ENCODE assay signal across 16 cellular contexts in the genomic region with DNA sequence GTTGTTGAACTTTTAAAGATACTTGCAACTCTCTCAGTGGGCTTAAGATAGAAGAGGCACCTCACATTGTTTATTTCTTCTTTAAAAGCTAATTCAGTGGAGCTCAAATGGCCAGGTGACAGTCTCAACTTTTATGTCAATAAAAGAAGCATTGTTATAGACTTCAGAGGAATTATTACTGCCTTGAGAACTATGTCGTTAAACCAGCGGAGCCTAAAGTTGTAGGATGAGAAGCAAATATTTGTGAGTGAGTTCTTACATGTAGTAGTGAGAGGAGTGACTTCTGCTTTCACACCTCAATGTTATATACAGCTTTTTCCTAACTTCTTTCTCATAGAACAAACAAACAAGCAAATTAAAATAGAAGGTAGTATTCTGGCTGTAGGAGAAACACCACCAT. TPM values are rescaled to one million over a fixed set of nuclear protein-coding genes. Genes with fewer than 3 reads are reported as not detected.
DNase-seq lines count a peak whose midpoint lies in the region; ATAC-seq, FAIRE-seq and TF ChIP-seq lines count a peak whose summit lies in the region.
"Had no signal": no experiment of that assay in that cellular context is flagged by ENCODE, and none has a peak within 500 bp of the region (broad histone marks: within the 10 kb centered on the region; RNA-seq: fewer than 3 reads in every experiment).

No MANE protein-coding gene starts in this region.

- no peak overlapping the region for H2BK15ac ChIP-seq in neuronal stem cell (ENCODE audit: low read length)

- H3K9ac ChIP-seq in neuronal stem cell (ENCODE audit: low read depth, low read length, poor library complexity), result no peak overlapping the region
- H3K9ac ChIP-seq: BLaER1 treated with 17β-estradiol and CSF1 and Interleukin-3, amounts not matched to agents 10 nM and 100 nM had no signal

- no CpG with 5 or more reads among the region's 2 CpGs for WGBS in neuronal stem cell (ENCODE audit: extremely low coverage in 2 of 2, insufficient read length in 2 of 2, insufficient replicate concordance in 1 of 2), 2 donors

- no peak overlapping the region for H3K27ac ChIP-seq in neuronal stem cell (replicated peaks; ENCODE audit: low read length)
- H3K27ac ChIP-seq: BLaER1 treated with 17β-estradiol and CSF1 and Interleukin-3, amounts not matched to agents 10 nM and 100 nM; HL-60 had no signal

- no peaks in the 10 kb centered on the region for H3K9me3 ChIP-seq in neuronal stem cell (replicated peaks in 1 of 2; ENCODE audit: control insufficient read depth in 2 of 2, insufficient read depth in 1 of 2, low read depth in 1 of 2, low read length in 2 of 2)
- H3K9me3 ChIP-seq: BLaER1 treated with 17β-estradiol and CSF1 and Interleukin-3, amounts not matched to agents 10 nM and 100 nM; HAP-1 had no signal

- H3K4me3 ChIP-seq in neuronal stem cell (ENCODE audit: low read length in 2 of 2), result no peak overlapping the region
- H3K4me3 ChIP-seq: BLaER1 treated with 17β-estradiol and CSF1 and Interleukin-3, amounts not matched to agents 10 nM and 100 nM; HAP-1 had no signal

- no peak overlapping the region for H2AFZ ChIP-seq in neuronal stem cell (ENCODE audit: low read length)

- no peaks in the 10 kb centered on the region for H3K36me3 ChIP-seq in neuronal stem cell (replicated peaks in 1 of 2; ENCODE audit: control insufficient read depth in 2 of 2, insufficient read depth in 2 of 2, low read length in 2 of 2)
- H3K36me3 ChIP-seq: BLaER1 treated with 17β-estradiol and CSF1 and Interleukin-3, amounts not matched to agents 10 nM and 100 nM; HAP-1 had no signal

- no peak overlapping the region for H3K14ac ChIP-seq in neuronal stem cell (ENCODE audit: low read length)

- H2BK5ac ChIP-seq in neuronal stem cell (ENCODE audit: low read length), result no peak overlapping the region

- H2AK5ac ChIP-seq in neuronal stem cell (ENCODE audit: low read depth, low read length), result no peak overlapping the region

- no peak overlapping the region for H3K4ac ChIP-seq in neuronal stem cell (ENCODE audit: low read length)

- H3K23ac ChIP-seq in neuronal stem cell (ENCODE audit: low read depth, low read length, poor library complexity), result no peak overlapping the region

- peak; percentile 39 for ATAC-seq in esophagus mucosa
- no peak for ATAC-seq in GM19328 (IDR thresholded peaks at IDR 0.05; ENCODE audit: unreplicated experiment)

- H2BK12ac ChIP-seq in neuronal stem cell (ENCODE audit: low read length), result no peak overlapping the region

- no peak overlapping the region for H2BK120ac ChIP-seq in neuronal stem cell (ENCODE audit: low read depth, low read length)

- H4K91ac ChIP-seq in neuronal stem cell (ENCODE audit: low read depth, low read length, poor library complexity), result no peak overlapping the region

- TF ChIP-seq POLR2A in GM12891 (IDR thresholded peaks at IDR 0.05; ENCODE audit: low read depth, low read length), result no peak

- no peak overlapping the region for H3K18ac ChIP-seq in neuronal stem cell (ENCODE audit: low read length)

- no peaks in the 10 kb centered on the region for H3K79me1 ChIP-seq in neuronal stem cell (ENCODE audit: low read depth, low read length)

- no peak for DNase-seq in GM12891 (ENCODE audit: insufficient read length, low spot score)
- peak; percentile 28 for DNase-seq in HT-29 (ENCODE audit: low spot score)
- DNase-seq in neuronal stem cell (ENCODE audit: low spot score), result no peak
- no peak for DNase-seq in occipital lobe (lab: John Stamatoyannopoulos, UW)
- DNase-seq in activated CD4-positive, alpha-beta T cell treated with anti-CD3 and anti-CD28 coated beads, Interleukin-2, amount 50 U/mL, for 4 hours, result no peak
- DNase-seq: ACHN; CD4-positive, CD25-positive, alpha-beta regulatory T cell; DMS53; GF-D8; HFFc6 had no signal

- peak overlapping the region; percentile 11 for H3K4me2 ChIP-seq in neuronal stem cell (ENCODE audit: insufficient read depth, low read length, poor library complexity, severe bottlenecking)
- H3K4me2 ChIP-seq: BLaER1 treated with 17β-estradiol and CSF1 and Interleukin-3, amounts not matched to agents 10 nM and 100 nM had no signal

- no peaks in the 10 kb centered on the region for H3K4me1 ChIP-seq in neuronal stem cell (ENCODE audit: control insufficient read depth in 2 of 2, insufficient read depth in 1 of 2, low read depth in 1 of 2, low read length in 2 of 2)
- H3K4me1 ChIP-seq: BLaER1 treated with 17β-estradiol and CSF1 and Interleukin-3, amounts not matched to agents 10 nM and 100 nM; HAP-1 had no signal

- H3K27me3 ChIP-seq in neuronal stem cell (ENCODE audit: control insufficient read depth in 3 of 3, insufficient read depth in 3 of 3, low read depth in 1 of 3, low read length in 3 of 3), result no peaks in the 10 kb centered on the region
- H3K27me3 ChIP-seq: BLaER1 treated with 17β-estradiol and CSF1 and Interleukin-3, amounts not matched to agents 10 nM and 100 nM had no signal

- no peak overlapping the region for H4K8ac ChIP-seq in neuronal stem cell (ENCODE audit: low read depth, low read length)

- FAIRE-seq in GM12891 (lab: Jason Lieb, UNC), result peak; percentile 9
- FAIRE-seq: H1 had no signal

TF ChIP-seq in GM12891, 5 proteins besides CTCF, POLR2A, EP300 and RAD21:
- no peak for TF ChIP-seq POU2F2 (IDR thresholded peaks at IDR 0.05; ENCODE audit: low read depth, low read length)
- peak; percentile 6; the same call in 1 of the 2 replicates for TF ChIP-seq SPI1 (IDR thresholded peaks at IDR 0.05; ENCODE audit: low read depth, low read length)
- TF ChIP-seq TAF1 (IDR thresholded peaks at IDR 0.05; ENCODE audit: low read depth, low read length), result no peak
TF ChIP-seq in GM12891: peak in this region for 1.

RNA-seq across cellular contexts. Expression of a gene that starts 31.2 kb away (rescaled TPM):
- polyA plus RNA-seq in GM12891 (2012; ENCODE audit: low read depth, missing spikeins), result 2.5 TPM
- total RNA-seq in HT-29 (2014; rRNA removed; shearing (Covaris generic)), result 22.3 and 25.1 TPM in 2 replicates
- total RNA-seq in esophagus mucosa (15.9 TPM), occipital lobe (20.0 TPM)
- polyA plus RNA-seq in neuronal stem cell (2013, experiment 1 of 2), result 2.9 TPM
- polyA plus RNA-seq in neuronal stem cell (2013, experiment 2 of 2), result 3.1 TPM

RNA-seq across cellular contexts. Expression of a gene that starts 56.4 kb away (rescaled TPM):
- polyA plus RNA-seq in GM12891 (2012; ENCODE audit: low read depth, missing spikeins), result 6.5 TPM
- total RNA-seq in HT-29 (2014; rRNA removed; shearing (Covaris generic)), result 16.8 and 17.2 TPM in 2 replicates
- total RNA-seq in esophagus mucosa (11.5 TPM), occipital lobe (53.7 TPM)
- polyA plus RNA-seq in neuronal stem cell (2013, experiment 1 of 2), result 5.0 TPM
- polyA plus RNA-seq in neuronal stem cell (2013, experiment 2 of 2), result 5.3 TPM
